In genomic region chr4:134019657-134020056, GRCh38 we compare ENCODE assay signal across 17 cellular contexts.
A peak's percentile ranks its signal among the peaks of the same experiment; 100 is the strongest.
DNase-seq lines count a peak whose midpoint lies in the region; ATAC-seq, FAIRE-seq and TF ChIP-seq lines count a peak whose summit lies in the region.
"Had no signal": no experiment of that assay in that cellular context is flagged by ENCODE, and none has a peak within 500 bp of the region (broad histone marks: within the 10 kb centered on the region; RNA-seq: fewer than 3 reads in every experiment).

No MANE protein-coding gene starts in this region.

- FAIRE-seq in astrocyte (lab: Jason Lieb, UNC): no peak
- FAIRE-seq: GM12891, H1 had no signal

- H3K27ac Mint-ChIP-seq in astrocyte (ENCODE audit: unreplicated experiment) (no peak overlapping the region), glutamatergic neuron (ENCODE audit: unreplicated experiment) (no peak overlapping the region)
- H3K27ac Mint-ChIP-seq: CD4-positive, alpha-beta memory T cell had no signal

- H4K20me1 ChIP-seq in OCI-LY1 (ENCODE audit: insufficient read depth, low read length) (no peaks in the 10 kb centered on the region), astrocyte (ENCODE audit: insufficient read depth, low read length) (no peaks in the 10 kb centered on the region), neural cell (ENCODE audit: insufficient read depth) (no peaks in the 10 kb centered on the region)

- H3K4me1 Mint-ChIP-seq in astrocyte (ENCODE audit: low read depth, unreplicated experiment) (no peaks in the 10 kb centered on the region), glutamatergic neuron (ENCODE audit: low read depth, unreplicated experiment) (no peaks in the 10 kb centered on the region)
- H3K4me1 Mint-ChIP-seq: CD4-positive, alpha-beta memory T cell had no signal

- no peak overlapping the region for H3K9ac ChIP-seq in OCI-LY1 (ENCODE audit: low read length)
- no peak overlapping the region for H3K9ac ChIP-seq in astrocyte (ENCODE audit: low read length)
- no peak overlapping the region for H3K9ac ChIP-seq in neural cell (ENCODE audit: low read length)

- no peak for ATAC-seq in GM18505 (IDR thresholded peaks at IDR 0.05; ENCODE audit: unreplicated experiment)
- ATAC-seq in upper lobe of right lung: no peak

- H3K9me3 Mint-ChIP-seq in astrocyte (ENCODE audit: unreplicated experiment) (no peaks in the 10 kb centered on the region), glutamatergic neuron (ENCODE audit: unreplicated experiment) (no peaks in the 10 kb centered on the region)

- H3K27me3 ChIP-seq in OCI-LY1 (ENCODE audit: insufficient read depth, low read length) (no peaks in the 10 kb centered on the region), astrocyte (ENCODE audit: insufficient read depth, low read length) (no peaks in the 10 kb centered on the region), neural cell (ENCODE audit: insufficient read depth, low read depth, low read length) (no peaks in the 10 kb centered on the region), upper lobe of right lung (no peaks in the 10 kb centered on the region)

- H3K36me3 ChIP-seq in OCI-LY1 (ENCODE audit: insufficient read depth, low read length) (no peaks in the 10 kb centered on the region), astrocyte (ENCODE audit: insufficient read depth, low read length) (no peaks in the 10 kb centered on the region), neural cell (ENCODE audit: insufficient read depth, low read length) (no peaks in the 10 kb centered on the region), upper lobe of right lung (no peaks in the 10 kb centered on the region)

- peak overlapping the region; percentile 42; the same call in 1 of the 2 replicates for H2AFZ ChIP-seq in OCI-LY1 (ENCODE audit: low read length)
- no peak overlapping the region for H2AFZ ChIP-seq in astrocyte (ENCODE audit: low read depth, low read length)
- H2AFZ ChIP-seq in neural cell (ENCODE audit: low read depth, low read length): no peak overlapping the region

- intact Hi-C loops in upper lobe of right lung (cut with DNase I): no loop called here

- no peak for TF ChIP-seq RAD21 in neural cell (conservative IDR thresholded peaks at IDR 0.05)

- H3K4me3 Mint-ChIP-seq in astrocyte (ENCODE audit: unreplicated experiment): no peak overlapping the region
- no peak overlapping the region for H3K4me3 Mint-ChIP-seq in glutamatergic neuron (ENCODE audit: unreplicated experiment)
- H3K4me3 Mint-ChIP-seq: CD4-positive, alpha-beta memory T cell had no signal

- H3K27ac ChIP-seq in OCI-LY1 (ENCODE audit: low read depth, low read length, poor library complexity, severe bottlenecking) (no peak overlapping the region), astrocyte (ENCODE audit: low read depth, low read length) (no peak overlapping the region), neural cell (ENCODE audit: low read length) (no peak overlapping the region), upper lobe of right lung (no peak overlapping the region)

- H3K9me2 ChIP-seq in OCI-LY1 (ENCODE audit: low read depth, low read length) (no peaks in the 10 kb centered on the region), neural cell (ENCODE audit: insufficient read depth, low read length) (no peaks in the 10 kb centered on the region)

- H3K4me2 ChIP-seq in OCI-LY1 (ENCODE audit: low read length) (no peak overlapping the region), astrocyte (ENCODE audit: low read length) (no peak overlapping the region), neural cell (ENCODE audit: low read length) (no peak overlapping the region)

- DNase-seq in astrocyte (ENCODE audit: low read depth): peak; percentile 4
- DNase-seq in glutamatergic neuron: no peak
- DNase-seq in upper lobe of right lung: no peak
- DNase-seq: C1 segment of cervical spinal cord; Calu3; CD4-positive, alpha-beta memory T cell; COR-L47; DMS53; DMS79 treated with DMSO at 0.1 percent for 48 hours; GF-D8; H7; HCEC 1CT had no signal

- H3K79me2 ChIP-seq in OCI-LY1 (ENCODE audit: insufficient read depth, low read length) (no peaks in the 10 kb centered on the region), astrocyte (ENCODE audit: insufficient read depth, low read length) (no peaks in the 10 kb centered on the region), neural cell (replicated peaks; ENCODE audit: insufficient read depth, low read length) (no peaks in the 10 kb centered on the region)

- H3K9me3 ChIP-seq in OCI-LY1 (ENCODE audit: low read length) (no peaks in the 10 kb centered on the region), astrocyte (ENCODE audit: insufficient read depth, low read depth, low read length) (no peaks in the 10 kb centered on the region), neural cell (ENCODE audit: low read length) (no peaks in the 10 kb centered on the region), upper lobe of right lung (no peaks in the 10 kb centered on the region)

- H3K4me3 ChIP-seq in OCI-LY1 (ENCODE audit: low read depth, low read length, poor library complexity, severe bottlenecking): no peak overlapping the region
- H3K4me3 ChIP-seq in astrocyte (ENCODE audit: insufficient read depth, low read depth, low read length): no peak overlapping the region
- no peak overlapping the region for H3K4me3 ChIP-seq in neural cell (ENCODE audit: low read length)
- H3K4me3 ChIP-seq in upper lobe of right lung: no peak overlapping the region

- H3K27me3 Mint-ChIP-seq in astrocyte (ENCODE audit: low read depth, unreplicated experiment) (no peaks in the 10 kb centered on the region), glutamatergic neuron (ENCODE audit: unreplicated experiment) (no peaks in the 10 kb centered on the region)
- H3K27me3 Mint-ChIP-seq: CD4-positive, alpha-beta memory T cell had no signal

- H3K4me1 ChIP-seq in OCI-LY1 (ENCODE audit: insufficient read depth, low read length, severe bottlenecking) (no peaks in the 10 kb centered on the region), astrocyte (ENCODE audit: insufficient read depth, low read length) (no peaks in the 10 kb centered on the region), upper lobe of right lung (no peaks in the 10 kb centered on the region)

- H3F3A ChIP-seq in OCI-LY1 (ENCODE audit: insufficient read depth, low read length): no peaks in the 10 kb centered on the region
- H3F3A ChIP-seq in neural cell (ENCODE audit: insufficient read depth, low read length, poor library complexity, severe bottlenecking): no peaks in the 10 kb centered on the region

- TF ChIP-seq CTCF in OCI-LY1 (IDR thresholded peaks at IDR 0.05; ENCODE audit: low read length): no peak
- no peak for TF ChIP-seq CTCF in astrocyte (IDR thresholded peaks at IDR 0.05; ENCODE audit: insufficient read depth, low read depth, low read length)
- TF ChIP-seq CTCF in neural cell (IDR thresholded peaks at IDR 0.05; ENCODE audit: poor library complexity, severe bottlenecking): no peak
- TF ChIP-seq CTCF in glutamatergic neuron (IDR thresholded peaks at IDR 0.05; ENCODE audit: partially characterized antibody, unreplicated experiment): no peak
- TF ChIP-seq CTCF in upper lobe of right lung (IDR thresholded peaks at IDR 0.05): no peak

- peak; percentile 73 for TF ChIP-seq EP300 in neural cell (conservative IDR thresholded peaks at IDR 0.05; ENCODE audit: poor library complexity, severe bottlenecking)

- H3K36me3 Mint-ChIP-seq in astrocyte (ENCODE audit: low read depth, unreplicated experiment): no peaks in the 10 kb centered on the region
- no peaks in the 10 kb centered on the region for H3K36me3 Mint-ChIP-seq in glutamatergic neuron (ENCODE audit: unreplicated experiment)
- H3K36me3 Mint-ChIP-seq: CD4-positive, alpha-beta memory T cell had no signal

- no peak for TF ChIP-seq POLR2A in GM18505 (IDR thresholded peaks at IDR 0.05; ENCODE audit: borderline replicate concordance, extremely low read depth, insufficient read depth, insufficient read length)

TF ChIP-seq in neural cell, 6 proteins besides CTCF, POLR2A, EP300 and RAD21:
- peak; percentile 52 for TF ChIP-seq POLR2AphosphoS5 (IDR thresholded peaks at IDR 0.05)
- no peak for TF ChIP-seq SMC3 (conservative IDR thresholded peaks at IDR 0.05; ENCODE audit: poor library complexity)
